In the genomic region with DNA sequence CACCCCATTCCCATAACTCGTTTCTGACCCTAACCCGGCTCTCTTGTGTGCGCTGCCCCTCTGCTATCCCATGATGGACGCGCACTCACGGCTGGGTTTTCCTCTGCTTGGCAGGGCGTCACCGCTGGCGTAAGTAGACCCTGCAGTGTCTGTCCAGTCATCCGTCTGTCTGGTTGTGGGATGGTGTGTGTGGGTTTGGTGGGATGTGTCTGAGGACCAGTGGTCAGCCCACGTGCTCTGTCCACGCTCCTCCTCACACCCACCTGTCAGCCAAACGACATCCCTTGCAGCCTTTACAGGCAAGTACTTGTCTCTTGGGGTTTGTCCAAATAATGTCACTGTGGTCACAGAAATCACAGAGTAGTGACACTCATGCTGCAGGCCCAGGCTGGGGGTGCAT, we compare ENCODE assay signal across 19 cellular contexts. TPM values are rescaled to one million over a fixed set of nuclear protein-coding genes. Genes with fewer than 3 reads are reported as not detected.
DNase-seq lines count a peak whose midpoint lies in the region; ATAC-seq and TF ChIP-seq lines count a peak whose summit lies in the region.
"Had no signal": no experiment of that assay in that cellular context is flagged by ENCODE, and none has a peak within 500 bp of the region (broad histone marks: within the 10 kb centered on the region; RNA-seq: fewer than 3 reads in every experiment).

No MANE protein-coding gene starts in this region.

- H3K4me2 ChIP-seq in GM23338 = no peak overlapping the region

- 0 out of 2 replicates have a peak, but pooled peaks cover 3% of the 10 kb centered on the region for H3F3A ChIP-seq in GM23338 (replicated peaks; ENCODE audit: low read depth)

- H3K9me2 ChIP-seq in GM23338 (ENCODE audit: insufficient read depth) = no peaks in the 10 kb centered on the region

- no peaks in the 10 kb centered on the region for H3K36me3 ChIP-seq in GM23338 (ENCODE audit: insufficient read depth)
- H3K36me3 ChIP-seq in right atrium auricular region = peaks cover 50% of the 10 kb centered on the region
- H3K36me3 ChIP-seq in sigmoid colon = peaks cover 0 to 5% (median 2%) of the 10 kb centered on the region in 4 donors

- intact Hi-C loops in sigmoid colon (cut with DNase I) = loop anchor here (10.0 kb wide), 1 partner anchor 406 kb away; a partner anchor contains a TSS

- WGBS in sigmoid colon, 2 donors = 85 to 90% methylated on average over 13 of the region's 13 CpGs

- H3K4me3 Mint-ChIP-seq in GM23338 (no peak overlapping the region), chondrocyte (ENCODE audit: unreplicated experiment) (no peak overlapping the region)

- DNase-seq in GM23338 (ENCODE audit: low spot score) (no peak), chondrocyte (ENCODE audit: low spot score) (no peak), right atrium auricular region (ENCODE audit: low spot score) (no peak), sigmoid colon (no peak), DMS 273 treated with DMSO at 0.1 percent for 48 hours (lab: John Stamatoyannopoulos, UW) (no peak), iPS-NIHi11 (ENCODE audit: low spot score) (no peak)
- DNase-seq: GF-D8; HCEC 1CT; NCI-H1417 treated with DMSO at 0.1 percent for 48 hours; NCI-H1930; NCI-H2171 treated with DMSO at 0.1 percent for 48 hours; NK-92 treated with Interleukin-12 subunit alpha and Interleukin-12 subunit beta, amount 100 ng/mL, for 24 hours; SIG-M5 had no signal

- no peak for TF ChIP-seq CTCF in GM23338 (conservative IDR thresholded peaks at IDR 0.05; ENCODE audit: low read depth in 2 of 2)
- TF ChIP-seq CTCF in chondrocyte (IDR thresholded peaks at IDR 0.05) = no peak
- TF ChIP-seq CTCF in right atrium auricular region (IDR thresholded peaks at IDR 0.05) = no peak
- TF ChIP-seq CTCF in sigmoid colon (IDR thresholded peaks at IDR 0.05) = no peak

- H3K27ac ChIP-seq in GM23338 (ENCODE audit: low read depth) = no peak overlapping the region
- H3K27ac ChIP-seq in right atrium auricular region = peak overlapping the region; percentile 52 to 98
- peak overlapping the region; percentile 68 to 95 (median 92) for H3K27ac ChIP-seq in sigmoid colon

- H3K4me1 Mint-ChIP-seq in GM23338 (peaks cover 44% of the 10 kb centered on the region), chondrocyte (ENCODE audit: low read depth) (peaks cover 73% of the 10 kb centered on the region)

- H3K36me3 Mint-ChIP-seq in GM23338 (ENCODE audit: low read depth) (no peaks in the 10 kb centered on the region), chondrocyte (ENCODE audit: low read depth) (no peaks in the 10 kb centered on the region)
- H3K36me3 Mint-ChIP-seq: CD14-positive monocyte had no signal

- H3K9me3 Mint-ChIP-seq in GM23338 (no peaks in the 10 kb centered on the region), chondrocyte (ENCODE audit: low read depth) (no peaks in the 10 kb centered on the region)
- H3K9me3 Mint-ChIP-seq: CD14-positive monocyte had no signal

- no peaks in the 10 kb centered on the region for H3K9me3 ChIP-seq in right atrium auricular region
- no peaks in the 10 kb centered on the region for H3K9me3 ChIP-seq in sigmoid colon

- no peak overlapping the region for H3K4me3 ChIP-seq in GM23338
- H3K4me3 ChIP-seq in right atrium auricular region = no peak overlapping the region
- H3K4me3 ChIP-seq in sigmoid colon = no peak overlapping the region
- H3K4me3 ChIP-seq: K562 had no signal

- peaks cover 9% of the 10 kb centered on the region for H3K27me3 Mint-ChIP-seq in GM23338 (ENCODE audit: insufficient read depth, low read depth, poor library complexity)
- no peaks in the 10 kb centered on the region for H3K27me3 Mint-ChIP-seq in chondrocyte (ENCODE audit: low read depth)

- no peaks in the 10 kb centered on the region for H3K79me2 ChIP-seq in GM23338 (replicated peaks; ENCODE audit: insufficient read depth)

- no peak for TF ChIP-seq POLR2A in sigmoid colon (IDR thresholded peaks at IDR 0.05)

- H3K27ac Mint-ChIP-seq in GM23338 = no peak overlapping the region
- peak overlapping the region; percentile 50 for H3K27ac Mint-ChIP-seq in chondrocyte (ENCODE audit: unreplicated experiment)

- H3K4me1 ChIP-seq in GM23338 (ENCODE audit: insufficient read depth) (peaks cover 14% of the 10 kb centered on the region), right atrium auricular region (peaks cover 0 to 66% of the 10 kb centered on the region in 2 donors), sigmoid colon (peaks cover 0 to 99% (median 81%) of the 10 kb centered on the region in 4 donors)

- H4K20me1 ChIP-seq in GM23338 (replicated peaks; ENCODE audit: insufficient read depth) = no peaks in the 10 kb centered on the region

- ATAC-seq in GM23338 = no peak
- no peak for ATAC-seq in GM21786 (IDR thresholded peaks at IDR 0.05; ENCODE audit: unreplicated experiment)
- ATAC-seq in SK-N-SH treated with all-trans-retinoic acid at 6 μM for 48 hours = no peak
- ATAC-seq: K562 had no signal

- H3K27me3 ChIP-seq in GM23338 (ENCODE audit: insufficient read depth) (no peaks in the 10 kb centered on the region), right atrium auricular region (no peaks in the 10 kb centered on the region), sigmoid colon (no peaks in the 10 kb centered on the region)

- H2AFZ ChIP-seq in GM23338 = peak overlapping the region; percentile 86

- TF ChIP-seq EP300 in sigmoid colon (IDR thresholded peaks at IDR 0.05) = no peak

TF ChIP-seq in GM23338, 12 proteins besides CTCF, POLR2A, EP300 and RAD21 (continues in another document):
- TF ChIP-seq EZH2 (IDR thresholded peaks at IDR 0.05; ENCODE audit: low read depth, unreplicated experiment) = no peak
- TF ChIP-seq, protein P1, sequence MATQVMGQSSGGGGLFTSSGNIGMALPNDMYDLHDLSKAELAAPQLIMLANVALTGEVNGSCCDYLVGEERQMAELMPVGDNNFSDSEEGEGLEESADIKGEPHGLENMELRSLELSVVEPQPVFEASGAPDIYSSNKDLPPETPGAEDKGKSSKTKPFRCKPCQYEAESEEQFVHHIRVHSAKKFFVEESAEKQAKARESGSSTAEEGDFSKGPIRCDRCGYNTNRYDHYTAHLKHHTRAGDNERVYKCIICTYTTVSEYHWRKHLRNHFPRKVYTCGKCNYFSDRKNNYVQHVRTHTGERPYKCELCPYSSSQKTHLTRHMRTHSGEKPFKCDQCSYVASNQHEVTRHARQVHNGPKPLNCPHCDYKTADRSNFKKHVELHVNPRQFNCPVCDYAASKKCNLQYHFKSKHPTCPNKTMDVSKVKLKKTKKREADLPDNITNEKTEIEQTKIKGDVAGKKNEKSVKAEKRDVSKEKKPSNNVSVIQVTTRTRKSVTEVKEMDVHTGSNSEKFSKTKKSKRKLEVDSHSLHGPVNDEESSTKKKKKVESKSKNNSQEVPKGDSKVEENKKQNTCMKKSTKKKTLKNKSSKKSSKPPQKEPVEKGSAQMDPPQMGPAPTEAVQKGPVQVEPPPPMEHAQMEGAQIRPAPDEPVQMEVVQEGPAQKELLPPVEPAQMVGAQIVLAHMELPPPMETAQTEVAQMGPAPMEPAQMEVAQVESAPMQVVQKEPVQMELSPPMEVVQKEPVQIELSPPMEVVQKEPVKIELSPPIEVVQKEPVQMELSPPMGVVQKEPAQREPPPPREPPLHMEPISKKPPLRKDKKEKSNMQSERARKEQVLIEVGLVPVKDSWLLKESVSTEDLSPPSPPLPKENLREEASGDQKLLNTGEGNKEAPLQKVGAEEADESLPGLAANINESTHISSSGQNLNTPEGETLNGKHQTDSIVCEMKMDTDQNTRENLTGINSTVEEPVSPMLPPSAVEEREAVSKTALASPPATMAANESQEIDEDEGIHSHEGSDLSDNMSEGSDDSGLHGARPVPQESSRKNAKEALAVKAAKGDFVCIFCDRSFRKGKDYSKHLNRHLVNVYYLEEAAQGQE (IDR thresholded peaks at IDR 0.05; ENCODE audit: unreplicated experiment) = no peak

TF ChIP-seq in SK-N-SH treated with all-trans-retinoic acid at 6 μM for 48 hours, 23 proteins besides CTCF, POLR2A, EP300 and RAD21 (continues in another document):
- TF ChIP-seq, protein P2, sequence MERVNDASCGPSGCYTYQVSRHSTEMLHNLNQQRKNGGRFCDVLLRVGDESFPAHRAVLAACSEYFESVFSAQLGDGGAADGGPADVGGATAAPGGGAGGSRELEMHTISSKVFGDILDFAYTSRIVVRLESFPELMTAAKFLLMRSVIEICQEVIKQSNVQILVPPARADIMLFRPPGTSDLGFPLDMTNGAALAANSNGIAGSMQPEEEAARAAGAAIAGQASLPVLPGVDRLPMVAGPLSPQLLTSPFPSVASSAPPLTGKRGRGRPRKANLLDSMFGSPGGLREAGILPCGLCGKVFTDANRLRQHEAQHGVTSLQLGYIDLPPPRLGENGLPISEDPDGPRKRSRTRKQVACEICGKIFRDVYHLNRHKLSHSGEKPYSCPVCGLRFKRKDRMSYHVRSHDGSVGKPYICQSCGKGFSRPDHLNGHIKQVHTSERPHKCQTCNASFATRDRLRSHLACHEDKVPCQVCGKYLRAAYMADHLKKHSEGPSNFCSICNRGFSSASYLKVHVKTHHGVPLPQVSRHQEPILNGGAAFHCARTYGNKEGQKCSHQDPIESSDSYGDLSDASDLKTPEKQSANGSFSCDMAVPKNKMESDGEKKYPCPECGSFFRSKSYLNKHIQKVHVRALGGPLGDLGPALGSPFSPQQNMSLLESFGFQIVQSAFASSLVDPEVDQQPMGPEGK (CRISPR knock-in tag; IDR thresholded peaks at IDR 0.05; ENCODE audit: borderline replicate concordance) = no peak
- TF ChIP-seq ZFP30 (CRISPR knock-in tag; IDR thresholded peaks at IDR 0.05) = no peak

RNA-seq across cellular contexts. Expression of a gene that starts 20.8 kb away (rescaled TPM):
- total RNA-seq in GM23338 (2014; rRNA removed; shearing (Covaris generic)) = 0.14 and 0.85 TPM in 2 replicates
- polyA plus RNA-seq in GM23338 (2016; fragmentation: Nextera tagmentation; extraction: Ambion mirVana) (0.16 and 0.42 TPM in 2 replicates), sigmoid colon (1 to 10 TPM; 1.2 to 1.9 (median 1.8) TPM)
- total RNA-seq in chondrocyte (4.0 to 22.7 TPM (median 21.5 TPM) in 3 replicates), right atrium auricular region (100 to 1,000 TPM; 448 to 908 TPM), sigmoid colon (10 to 100 TPM; 13.2 to 42.1 (median 22.4) TPM)
- total RNA-seq: Daoy, K562 had no signal
- polyA plus RNA-seq: CD14-positive monocyte had no signal

RNA-seq across cellular contexts. Expression of a gene that starts 34.8 kb away (rescaled TPM):
- not detected in 2 replicates for total RNA-seq in GM23338 (2014; rRNA removed; shearing (Covaris generic))
- polyA plus RNA-seq in GM23338 (2016; fragmentation: Nextera tagmentation; extraction: Ambion mirVana) (not detected in 2 replicates), sigmoid colon (under 1 TPM in 1 of 3 donors, not detected in 2; 0.04 TPM)
- total RNA-seq in chondrocyte (not detected in 3 replicates), right atrium auricular region (under 1 TPM; 0.19 to 0.31 TPM), sigmoid colon (not detected)
- total RNA-seq: Daoy, K562, OCI-LY7 had no signal
- polyA plus RNA-seq: CD14-positive monocyte, K562 had no signal
